ENCODE assay signal across 8 cellular contexts in genomic region chr18:31497711-31498449, GRCh38. TPM values are rescaled to one million over a fixed set of nuclear protein-coding genes. Genes with fewer than 3 reads are reported as not detected.
A peak's percentile ranks its signal among the peaks of the same experiment; 100 is the strongest.
DNase-seq lines count a peak whose midpoint lies in the region; ATAC-seq and TF ChIP-seq lines count a peak whose summit lies in the region.

Gene DSG2 (plus strand): TSS chr18:31498177. CDS start chr18:31498252, 75 bp downstream.

- H2AFZ ChIP-seq in hepatocyte, result peak within 1 kb of the TSS; percentile 96

- H3K9me2 ChIP-seq in hepatocyte (replicated peaks; ENCODE audit: insufficient read depth), result no peaks in the 10 kb centered on the region

- peak within 1 kb of the TSS; percentile 80 for H3K4me2 ChIP-seq in hepatocyte

- H3K27ac ChIP-seq in adipose tissue (ENCODE audit: low read depth, low read length) (no peak within 1 kb of the TSS), hepatocyte (peak within 1 kb of the TSS; percentile 87), gastrocnemius medialis (no peak within 1 kb of the TSS)

- no peak for TF ChIP-seq POLR2A in gastrocnemius medialis (IDR thresholded peaks at IDR 0.05)

- peak; percentile 65 for DNase-seq in activated CD4-positive, alpha-beta T cell treated with anti-CD3 and anti-CD28 coated beads, Interleukin-2, amount 10 ng/mL, durations not matched to agents 24 days and 14 days
- DNase-seq in activated CD4-positive, alpha-beta T cell treated with anti-CD3 and anti-CD28 coated beads for 4 hours, result no peak
- DNase-seq in NCI-H2196 (lab: John Stamatoyannopoulos, UW; ENCODE audit: unreplicated experiment) (peak; percentile 14), hepatocyte (ENCODE audit: low spot score) (peak; percentile 91), gastrocnemius medialis (no peak), amniotic stem cell (lab: John Stamatoyannopoulos, UW) (no peak)

- H3K9me3 ChIP-seq in hepatocyte (ENCODE audit: low read depth) (no peaks in the 10 kb centered on the region), gastrocnemius medialis (no peaks in the 10 kb centered on the region)

- peaks cover 39% of the 10 kb centered on the region for H3K79me2 ChIP-seq in hepatocyte

- TF ChIP-seq CTCF in hepatocyte (IDR thresholded peaks at IDR 0.05; ENCODE audit: poor library complexity) (no peak), gastrocnemius medialis (IDR thresholded peaks at IDR 0.05 in 4 of 5, conservative IDR thresholded peaks at IDR 0.05 in 1 of 5) (no peak)

- ATAC-seq in HG02798 (IDR thresholded peaks at IDR 0.05; ENCODE audit: poor library complexity, unreplicated experiment) (peak; percentile 60), gastrocnemius medialis (peak; percentile 39 to 41)

- H3K36me3 ChIP-seq in hepatocyte (replicated peaks; ENCODE audit: insufficient read depth, low read depth) (no peaks in the 10 kb centered on the region), gastrocnemius medialis (no peaks in the 10 kb centered on the region)

- H4K20me1 ChIP-seq in hepatocyte (ENCODE audit: insufficient read depth, poor library complexity, severe bottlenecking), result no peaks in the 10 kb centered on the region

- no peaks in the 10 kb centered on the region for H3K9me3 Mint-ChIP-seq in activated CD4-positive, alpha-beta T cell treated with anti-CD3 and anti-CD28 coated beads, Interleukin-2, amount 10 ng/mL, durations not matched to agents 24 days and 14 days

- 1 to 4% (median 3%) methylated on average over 57 to 82 of the region's 82 CpGs for WGBS in adipose tissue, 3 donors
- WGBS in hepatocyte (ENCODE audit: low lambda C conversion rate, missing lambda C conversion rate), result 2% methylated on average over 41 of the region's 82 CpGs

- H3K4me1 Mint-ChIP-seq in activated CD4-positive, alpha-beta T cell treated with anti-CD3 and anti-CD28 coated beads, Interleukin-2, amount 10 ng/mL, durations not matched to agents 24 days and 14 days, result peaks cover 2% of the 10 kb centered on the region

- in situ Hi-C loops in gastrocnemius medialis (cut with MboI; ENCODE audit: low sequenced_read_pairs in 4 of 4), result no loop called here

- no peak within 1 kb of the TSS for H3K27ac Mint-ChIP-seq in activated CD4-positive, alpha-beta T cell treated with anti-CD3 and anti-CD28 coated beads, Interleukin-2, amount 10 ng/mL, durations not matched to agents 24 days and 14 days

- no peaks in the 10 kb centered on the region for H3K36me3 Mint-ChIP-seq in activated CD4-positive, alpha-beta T cell treated with anti-CD3 and anti-CD28 coated beads, Interleukin-2, amount 10 ng/mL, durations not matched to agents 24 days and 14 days (ENCODE audit: low read depth)

- peaks cover 10% of the 10 kb centered on the region for H3K4me1 ChIP-seq in hepatocyte (ENCODE audit: insufficient read depth)
- H3K4me1 ChIP-seq in gastrocnemius medialis, result peaks cover 0 to 4% of the 10 kb centered on the region in 2 donors

- peaks cover 37% of the 10 kb centered on the region for H3K27me3 Mint-ChIP-seq in activated CD4-positive, alpha-beta T cell treated with anti-CD3 and anti-CD28 coated beads, Interleukin-2, amount 10 ng/mL, durations not matched to agents 24 days and 14 days

- peak within 1 kb of the TSS; percentile 81 for H3K4me3 Mint-ChIP-seq in activated CD4-positive, alpha-beta T cell treated with anti-CD3 and anti-CD28 coated beads, Interleukin-2, amount 10 ng/mL, durations not matched to agents 24 days and 14 days

- intact Hi-C loops in activated CD4-positive, alpha-beta T cell treated with anti-CD3 and anti-CD28 coated beads, Interleukin-2, amount 10 ng/mL, durations not matched to agents 24 days and 14 days (cut with micrococcal nuclease), result no loop called here
- intact Hi-C loops in gastrocnemius medialis (cut with DNase I; ENCODE audit: low total_unique reads), result no loop called here

- H3K4me3 ChIP-seq in hepatocyte (peak within 1 kb of the TSS; percentile 55), gastrocnemius medialis (peak within 1 kb of the TSS; percentile 48 to 65 (median 58))

- no peaks in the 10 kb centered on the region for H3K27me3 ChIP-seq in hepatocyte
- peaks cover 0 to 11% (median 0%) of the 10 kb centered on the region in 3 donors for H3K27me3 ChIP-seq in gastrocnemius medialis

RNA-seq across cellular contexts. Expression of gene DSG2, which starts in this region (rescaled TPM):
- total RNA-seq in activated CD4-positive, alpha-beta T cell treated with anti-CD3 and anti-CD28 coated beads, Interleukin-2, amount 10 ng/mL, durations not matched to agents 24 days and 14 days, result 0.33 and 0.47 TPM in 2 replicates
- polyA plus RNA-seq in adipose tissue (10 to 100 TPM in 2 of 3 donors, 1 to 10 TPM in 1; 4.7 to 17.7 (median 13.4) TPM), hepatocyte (67.7 and 68.1 TPM in 2 replicates)
- total RNA-seq in hepatocyte (98.1 and 105 TPM in 2 replicates), gastrocnemius medialis (1 to 10 TPM in 3 of 4 donors, under 1 TPM in 1; 0.61 to 3.7 (median 2.0) TPM)

Comparison
In these comparisons a context has a peak if more than half of its experiments do, and no peak if none do; other contexts are left out.
1. RNA of gene DSG2 (total RNA-seq): 98.1 to 105 TPM in hepatocyte; 0.61 to 3.7 TPM in gastrocnemius medialis and 0.33 to 0.47 TPM in activated CD4-positive, alpha-beta T cell treated with anti-CD3 and anti-CD28 coated beads, Interleukin-2, amount 10 ng/mL, durations not matched to agents 24 days and 14 days; every median in the first group is over 10 times any median in the second.
2. Peak in DNase-seq in activated CD4-positive, alpha-beta T cell treated with anti-CD3 and anti-CD28 coated beads, Interleukin-2, amount 10 ng/mL, durations not matched to agents 24 days and 14 days; RNA of the gene not detected or under 1 TPM.
3. DNase-seq: peak in NCI-H2196 (single experiment) and hepatocyte (single experiment); none in activated CD4-positive, alpha-beta T cell treated with anti-CD3 and anti-CD28 coated beads for 4 hours (0 of 2), gastrocnemius medialis (0 of 2) and amniotic stem cell (single experiment).